9 cellular contexts compared by ENCODE assay signal in genomic region chr19:5292453-5292842, GRCh38. TPM values are rescaled to one million over a fixed set of nuclear protein-coding genes. Genes with fewer than 3 reads are reported as not detected.
DNase-seq lines count a peak whose midpoint lies in the region; ATAC-seq, FAIRE-seq and TF ChIP-seq lines count a peak whose summit lies in the region.
"Had no signal": no experiment of that assay in that cellular context is flagged by ENCODE, and none has a peak within 500 bp of the region (broad histone marks: within the 10 kb centered on the region; RNA-seq: fewer than 3 reads in every experiment).

No MANE protein-coding gene starts in this region.

- peaks cover 29% of the 10 kb centered on the region for H3K4me1 Mint-ChIP-seq in stimulated activated memory B cell treated with anti-CD40 and anti-IgM and Interleukin-4, amounts not matched to agents 10 μg/mL and 1 μg/mL and 100 μg/mL, for 72 hours

- no peaks in the 10 kb centered on the region for H3K27me3 ChIP-seq in HUES48 (ENCODE audit: control insufficient read depth, insufficient read depth, low read length)
- peaks cover 0 to 4% of the 10 kb centered on the region in 2 experiments; a peak in 2 of 4 replicates for H3K27me3 ChIP-seq in GM12878 (replicated peaks in 1 of 2; ENCODE audit: control insufficient read depth in 2 of 2, insufficient read depth in 2 of 2, low read length in 1 of 2)

- no peaks in the 10 kb centered on the region for H3K36me3 Mint-ChIP-seq in stimulated activated memory B cell treated with anti-CD40 and anti-IgM and Interleukin-4, amounts not matched to agents 10 μg/mL and 1 μg/mL and 100 μg/mL, for 72 hours

- H3K9me3 ChIP-seq in HUES48 (ENCODE audit: control insufficient read depth, insufficient read depth, low read length) (no peaks in the 10 kb centered on the region), GM12878 (replicated peaks; ENCODE audit: control insufficient read depth, insufficient read depth, low read length) (no peaks in the 10 kb centered on the region; the same call in 2 of the 3 replicates)

- peak overlapping the region; percentile 29 for H3K27ac ChIP-seq in HUES48 (ENCODE audit: low read depth, low read length)
- no peak overlapping the region for H3K27ac ChIP-seq in GM12878 (ENCODE audit: control insufficient read depth, insufficient read depth)

- peak; percentile 34 for DNase-seq in ACHN
- DNase-seq in GM12878 (ENCODE audit: low read depth, low spot score), result no peak
- DNase-seq in iPS-NIHi7 (ENCODE audit: extremely low spot score), result peak; percentile 82
- DNase-seq in DMS 273 treated with DMSO at 0.1 percent for 48 hours (lab: John Stamatoyannopoulos, UW), result no peak
- no peak for DNase-seq in HuH-7.5 (ENCODE audit: low spot score)

- no peaks in the 10 kb centered on the region for H3K36me3 ChIP-seq in HUES48 (ENCODE audit: control insufficient read depth, insufficient read depth, low read length)
- H3K36me3 ChIP-seq in GM12878 (ENCODE audit: control insufficient read depth in 2 of 2, insufficient read depth in 2 of 2, low read length in 1 of 2), result no peaks in the 10 kb centered on the region

- TF ChIP-seq EP300 in GM12878 (IDR thresholded peaks at IDR 0.05; ENCODE audit: borderline replicate concordance in 1 of 2, control insufficient read depth in 1 of 2, low read depth in 2 of 2, low read length in 2 of 2), result no peak

- peak overlapping the region; percentile 55 for H3K4me3 ChIP-seq in HUES48 (ENCODE audit: low read depth, low read length)
- H3K4me3 ChIP-seq in GM12878, result peak overlapping the region; percentile 39; the same call in 1 of the 2 replicates

- POLR2A ChIA-PET in GM12878 (lab: Charles Lee), result interaction anchor here (0.8 to 1.5 kb wide), 3 partner anchors 16 to 26 kb away, joined by 3 to 6 read pairs (median 4); no protein-coding TSS in a partner anchor

- H3K79me2 ChIP-seq in GM12878 (ENCODE audit: control insufficient read depth, insufficient read depth, low read length), result no peaks in the 10 kb centered on the region

- WGBS in GM12878 (ENCODE audit: insufficient coverage, insufficient replicate concordance, low lambda C conversion rate, missing lambda C conversion rate), result 16% methylated on average over 12 of the region's 19 CpGs

- peaks cover 2% of the 10 kb centered on the region; the same call in 1 of the 2 replicates for H4K20me1 ChIP-seq in GM12878 (ENCODE audit: control insufficient read depth, insufficient read depth)

- intact Hi-C loops in GM12878 (cut with micrococcal nuclease; ENCODE audit: unreplicated experiment), result no loop called here

- no peak for TF ChIP-seq RAD21 in GM12878 (IDR thresholded peaks at IDR 0.05; ENCODE audit: insufficient read depth, low read depth, low read length)

- ATAC-seq in GM12878, result peak; percentile 26
- ATAC-seq in stimulated activated memory B cell treated with anti-CD40 and anti-IgM and Interleukin-4, amounts not matched to agents 10 μg/mL and 1 μg/mL and 100 μg/mL, for 72 hours, result no peak
- ATAC-seq in HG02840 (IDR thresholded peaks at IDR 0.05; ENCODE audit: low FRiP score, unreplicated experiment), result no peak

- no peak overlapping the region for H3K27ac Mint-ChIP-seq in stimulated activated memory B cell treated with anti-CD40 and anti-IgM and Interleukin-4, amounts not matched to agents 10 μg/mL and 1 μg/mL and 100 μg/mL, for 72 hours

- SMC1A ChIA-PET in GM12878 (lab: Charles Lee; ENCODE audit: uncharacterized antibody, unreplicated experiment), result interaction anchor here (1.0 to 2.1 kb wide), 4 partner anchors 15 to 66 kb away, joined by 3 to 11 read pairs (median 4); no protein-coding TSS in a partner anchor

- H3K4me2 ChIP-seq in GM12878 (ENCODE audit: control insufficient read depth, insufficient read depth), result peak overlapping the region; percentile 38; the same call in 1 of the 2 replicates

- H3K9me3 Mint-ChIP-seq in stimulated activated memory B cell treated with anti-CD40 and anti-IgM and Interleukin-4, amounts not matched to agents 10 μg/mL and 1 μg/mL and 100 μg/mL, for 72 hours, result peaks cover 3% of the 10 kb centered on the region

- RAD21 ChIA-PET in GM12878 (lab: Charles Lee; ENCODE audit: unreplicated experiment), result interaction anchor here (0.6 to 2.5 kb wide), 8 partner anchors 16 to 95 kb away, joined by 3 to 14 read pairs (median 4); partner anchors contain the start of gene PTPRS

- H3K9ac ChIP-seq in HUES48 (ENCODE audit: low read depth, low read length) (no peak overlapping the region), GM12878 (ENCODE audit: control insufficient read depth, insufficient read depth, low read length) (no peak overlapping the region)

- no peak for TF ChIP-seq POLR2A in GM12878 (IDR thresholded peaks at IDR 0.05; ENCODE audit: low read depth, low read length)

- H2AFZ ChIP-seq in GM12878 (ENCODE audit: control insufficient read depth, low read depth, low read length), result no peak overlapping the region

- no peak for FAIRE-seq in GM12878 (lab: Jason Lieb, UNC)
- FAIRE-seq: colon had no signal

- H3K4me3 Mint-ChIP-seq in stimulated activated memory B cell treated with anti-CD40 and anti-IgM and Interleukin-4, amounts not matched to agents 10 μg/mL and 1 μg/mL and 100 μg/mL, for 72 hours, result peak overlapping the region; percentile 46

- peaks cover 66% of the 10 kb centered on the region for H3K27me3 Mint-ChIP-seq in stimulated activated memory B cell treated with anti-CD40 and anti-IgM and Interleukin-4, amounts not matched to agents 10 μg/mL and 1 μg/mL and 100 μg/mL, for 72 hours

- in situ Hi-C loops in ACHN (cut with HindIII; ENCODE audit: low pct_ligation_motif_present, low pct_unique_long_range_greater_than_20kb, low sequenced_read_pairs) (no loop called here), GM12878 (cut with MboI) (no loop called here)

- H3K4me1 ChIP-seq in HUES48 (ENCODE audit: control insufficient read depth, insufficient read depth, low read length), result peaks cover 12% of the 10 kb centered on the region
- peaks cover 18% of the 10 kb centered on the region for H3K4me1 ChIP-seq in GM12878 (ENCODE audit: control insufficient read depth, insufficient read depth, low read length)

- no TSS peak for BruUV-seq in GM12878 (replicated peaks; lab: Mats Ljungman, UMichigan)

- CTCF ChIA-PET in GM12878 (lab: Yijun Ruan, JAX), result interaction anchor here (0.7 to 2.1 kb wide), 4 partner anchors 13 to 46 kb away, joined by 3 to 9 read pairs (median 4); no protein-coding TSS in a partner anchor

- no peak for TF ChIP-seq CTCF in GM12878 (IDR thresholded peaks at IDR 0.05 in 2 of 3, conservative IDR thresholded peaks at IDR 0.05 in 1 of 3; ENCODE audit: control insufficient read depth in 2 of 3, extremely low read depth in 1 of 3, insufficient read depth in 1 of 3, low read depth in 3 of 3, low read length in 3 of 3)

TF ChIP-seq in GM12878, 131 proteins besides CTCF, POLR2A, EP300 and RAD21:
- no peak for TF ChIP-seq ZNF687 (IDR thresholded peaks at IDR 0.05)
- 0 out of 2 replicates have a peak, but pooled peaks have one; percentile 2 for TF ChIP-seq DPF2 (IDR thresholded peaks at IDR 0.05)
- TF ChIP-seq MTA2 (IDR thresholded peaks at IDR 0.05; ENCODE audit: low read depth), result peak; percentile 12; the same call in 1 of the 2 replicates
- TF ChIP-seq EGR1 (IDR thresholded peaks at IDR 0.05; ENCODE audit: borderline replicate concordance in 1 of 2, low read depth in 2 of 2, low read length in 2 of 2), result 0 out of 3 replicates have a peak, but pooled peaks of 1 of the 2 experiments have one; percentile 1

RNA-seq across cellular contexts. Expression of gene PTPRS, which starts 48.2 kb away (rescaled TPM):
- 98.4 and 119 TPM in 2 replicates for total RNA-seq in GM12878 (2013; cell fraction: nucleolus; rRNA removed)
- total RNA-seq in GM12878 (2014; rRNA removed) (1.1 and 1.2 TPM in 2 replicates), GM12878 (2014; rRNA removed; fragmentation: Illumina TruSeq; extraction: Trizol) (0.64 and 0.85 TPM in 2 replicates), GM12878 (2021) (3.4 and 3.5 TPM in 2 replicates)
- 2.1 TPM for polyA plus RNA-seq in GM12878 (2011; ENCODE audit: low read depth)
- polyA plus RNA-seq in GM12878 (2011; rRNA removed) (16.0 and 32.1 TPM in 2 replicates), GM12878 (2014; fragmentation: Illumina TruSeq; extraction: Trizol) (0.14 and 0.57 TPM in 2 replicates), GM12878 (2014; fragmentation: Nextera tagmentation; extraction: Ambion mirVana) (under 1 TPM; 0.09 to 0.23 TPM), GM12878 (2014; rRNA removed) (1.2 and 1.6 TPM in 2 replicates), GM12878 (2016; fragmentation: Nextera tagmentation; extraction: Ambion mirVana) (under 1 TPM; 0.13 to 0.57 TPM)
- polyA plus RNA-seq in GM12878 (2011; cell fraction: cytosol; rRNA removed), result 35.9 and 45.1 TPM in 2 replicates
- polyA plus RNA-seq in GM12878 (2011; cell fraction: nucleus; rRNA removed), result 194 and 236 TPM in 2 replicates
- 3.4 and 4.4 TPM in 2 replicates for polyA plus RNA-seq in GM12878 (2012)
- polyA minus RNA-seq in GM12878 (2011; rRNA and poly(A)+ RNA removed), result 71.4 and 114 TPM in 2 replicates
- 59.1 and 59.7 TPM in 2 replicates for polyA minus RNA-seq in GM12878 (2011; cell fraction: cytosol; rRNA and poly(A)+ RNA removed)
- 41.0 and 72.5 TPM in 2 replicates for polyA minus RNA-seq in GM12878 (2011; cell fraction: nucleus; rRNA and poly(A)+ RNA removed)

Comparison
In these comparisons a context has a peak if more than half of its experiments do, and no peak if none do; other contexts are left out.
1. DNase-seq: peak in ACHN (single experiment) and iPS-NIHi7 (single experiment); none in GM12878 (single experiment), DMS 273 treated with DMSO at 0.1 percent for 48 hours (single experiment) and HuH-7.5 (single experiment).